1 cellular context compared by ENCODE assay signal in genomic region chr2:71130325-71131260, GRCh38.
TF ChIP-seq lines count a peak whose summit lies in the region.

Gene MPHOSPH10, plus strand, starts transcription at chr2:71130634. Its CDS starts 32 bp downstream, at chr2:71130666.

TF ChIP-seq in K562, 482 proteins besides CTCF, POLR2A, EP300 and RAD21 (continued from another document and continues in another):
- TF ChIP-seq TFE3 (CRISPR knock-in tag; IDR thresholded peaks at IDR 0.05): no peak
- TF ChIP-seq FOSL1 (tag; conservative IDR thresholded peaks at IDR 0.05): peak; percentile 31; the same call in 1 of the 2 replicates
- no peak for TF ChIP-seq MBD1 (CRISPR knock-in tag; IDR thresholded peaks at IDR 0.05)
- TF ChIP-seq MXI1 (IDR thresholded peaks at IDR 0.05; ENCODE audit: low read depth, low read length): peak; percentile 91
- TF ChIP-seq WHSC1 (IDR thresholded peaks at IDR 0.05; ENCODE audit: low read length): no peak
- TF ChIP-seq NR1H2 (CRISPR knock-in tag; IDR thresholded peaks at IDR 0.05): 0 out of 2 replicates have a peak, but pooled peaks have one; percentile 71
- TF ChIP-seq CREB1 (IDR thresholded peaks at IDR 0.05): peak; percentile 58
- peak; percentile 92 for TF ChIP-seq CREB1 (CRISPR knock-in tag; IDR thresholded peaks at IDR 0.05)
- no peak for TF ChIP-seq CEBPB (tag; IDR thresholded peaks at IDR 0.05)
- TF ChIP-seq ATF7 (IDR thresholded peaks at IDR 0.05): peak; percentile 88
- no peak for TF ChIP-seq ZSCAN32 (CRISPR knock-in tag; IDR thresholded peaks at IDR 0.05)
- no peak for TF ChIP-seq DPF2 (IDR thresholded peaks at IDR 0.05)
- TF ChIP-seq ZFX (CRISPR knock-in tag; IDR thresholded peaks at IDR 0.05): peak; percentile 82
- peak; percentile 38; the same call in 1 of the 2 replicates for TF ChIP-seq GMEB1 (CRISPR knock-in tag; IDR thresholded peaks at IDR 0.05)
- 0 out of 2 replicates have a peak, but pooled peaks have one; percentile 71 for TF ChIP-seq HMGXB4 (CRISPR knock-in tag; IDR thresholded peaks at IDR 0.05)
- TF ChIP-seq ZNF143 (CRISPR knock-in tag; IDR thresholded peaks at IDR 0.05): no peak
- TF ChIP-seq ZBTB49 (CRISPR knock-in tag; IDR thresholded peaks at IDR 0.05; ENCODE audit: borderline replicate concordance): no peak
- TF ChIP-seq BHLHE40 (IDR thresholded peaks at IDR 0.05; ENCODE audit: low read length): peak; percentile 31; the same call in 1 of the 2 replicates
- TF ChIP-seq ZFP1 (CRISPR knock-in tag; IDR thresholded peaks at IDR 0.05): no peak
- TF ChIP-seq THRAP3 (IDR thresholded peaks at IDR 0.05; ENCODE audit: borderline replicate concordance): no peak
- TF ChIP-seq RB1 (IDR thresholded peaks at IDR 0.05; ENCODE audit: low read depth): peak; percentile 90
- peak in 1 of 2 experiments; percentile 94; a peak in 1 of 4 replicates for TF ChIP-seq KDM4B (IDR thresholded peaks at IDR 0.05; ENCODE audit: borderline replicate concordance in 2 of 2, low read depth in 1 of 2)
- TF ChIP-seq SETDB1 (IDR thresholded peaks at IDR 0.05; ENCODE audit: low read length): no peak
- no peak for TF ChIP-seq FOXO4 (CRISPR knock-in tag; IDR thresholded peaks at IDR 0.05)
- TF ChIP-seq ZBTB9 (CRISPR knock-in tag; IDR thresholded peaks at IDR 0.05): peak; percentile 44; the same call in 1 of the 2 replicates
- TF ChIP-seq MGA (IDR thresholded peaks at IDR 0.05): peak; percentile 61
- TF ChIP-seq ZNF77 (CRISPR knock-in tag; IDR thresholded peaks at IDR 0.05): no peak
- 0 out of 2 replicates have a peak, but pooled peaks have one; percentile 24 for TF ChIP-seq TEAD4 (IDR thresholded peaks at IDR 0.05; ENCODE audit: low read length)
- no peak for TF ChIP-seq TEAD4 (CRISPR knock-in tag; IDR thresholded peaks at IDR 0.05; ENCODE audit: borderline replicate concordance)
- no peak for TF ChIP-seq HMG20B (CRISPR knock-in tag; IDR thresholded peaks at IDR 0.05)
